In the genomic region with DNA sequence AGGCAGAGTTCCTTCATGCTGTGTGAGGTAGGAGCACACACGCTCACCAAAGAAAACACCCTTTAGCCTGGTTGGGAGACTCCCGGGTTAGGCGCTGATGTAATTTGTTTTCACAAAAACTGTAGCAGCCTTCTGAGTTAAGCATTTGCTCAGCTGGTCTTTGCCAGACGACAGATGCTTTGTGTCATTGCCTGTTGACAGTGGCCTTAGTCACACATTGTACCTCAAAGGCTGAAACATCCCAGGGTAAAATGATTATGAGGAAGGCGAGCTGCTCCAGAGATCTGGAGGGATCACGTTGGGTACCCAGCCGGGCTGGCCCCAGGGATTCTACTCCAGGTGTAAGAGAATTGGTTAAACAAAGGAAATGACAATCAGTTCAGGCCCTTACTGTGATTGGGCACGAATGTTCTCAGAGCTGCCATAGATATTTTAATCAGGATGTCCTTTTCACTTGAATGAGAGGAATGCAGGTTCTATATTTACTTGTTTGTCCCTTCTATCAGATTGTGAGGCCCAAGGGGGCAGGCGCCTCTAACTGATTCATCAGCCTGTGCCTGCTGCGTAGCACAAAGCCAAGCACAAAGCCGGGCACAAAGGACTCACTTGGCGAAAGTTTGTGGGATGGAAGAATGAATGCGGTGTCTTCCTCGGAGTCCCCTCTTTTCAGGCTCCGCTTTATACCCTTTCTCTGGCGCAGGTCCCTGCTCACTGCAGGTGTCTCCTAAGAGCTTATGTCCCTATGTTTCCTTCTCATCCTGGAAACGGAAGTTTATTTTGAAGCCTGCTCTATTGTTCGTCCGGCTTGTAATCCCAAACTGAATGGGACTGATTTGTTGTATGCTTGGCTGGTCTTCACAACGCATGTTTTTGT, we compare ENCODE assay signal across 1 cellular context.
A peak's percentile ranks its signal among the peaks of the same experiment; 100 is the strongest.
TF ChIP-seq lines count a peak whose summit lies in the region.

No MANE protein-coding gene starts in this region.

TF ChIP-seq in HepG2, 621 proteins besides CTCF, POLR2A, EP300 and RAD21 (continued from another document):
- TF ChIP-seq, protein P1, sequence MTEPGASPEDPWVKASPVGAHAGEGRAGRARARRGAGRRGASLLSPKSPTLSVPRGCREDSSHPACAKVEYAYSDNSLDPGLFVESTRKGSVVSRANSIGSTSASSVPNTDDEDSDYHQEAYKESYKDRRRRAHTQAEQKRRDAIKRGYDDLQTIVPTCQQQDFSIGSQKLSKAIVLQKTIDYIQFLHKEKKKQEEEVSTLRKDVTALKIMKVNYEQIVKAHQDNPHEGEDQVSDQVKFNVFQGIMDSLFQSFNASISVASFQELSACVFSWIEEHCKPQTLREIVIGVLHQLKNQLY (CRISPR knock-in tag; IDR thresholded peaks at IDR 0.05) = no peak
- TF ChIP-seq GATAD2A (CRISPR knock-in tag; IDR thresholded peaks at IDR 0.05) = peak; percentile 62; the same call in 1 of the 2 replicates
- TF ChIP-seq SKIL (CRISPR knock-in tag; IDR thresholded peaks at IDR 0.05; ENCODE audit: borderline replicate concordance) = peak; percentile 62
- TF ChIP-seq, protein P2, sequence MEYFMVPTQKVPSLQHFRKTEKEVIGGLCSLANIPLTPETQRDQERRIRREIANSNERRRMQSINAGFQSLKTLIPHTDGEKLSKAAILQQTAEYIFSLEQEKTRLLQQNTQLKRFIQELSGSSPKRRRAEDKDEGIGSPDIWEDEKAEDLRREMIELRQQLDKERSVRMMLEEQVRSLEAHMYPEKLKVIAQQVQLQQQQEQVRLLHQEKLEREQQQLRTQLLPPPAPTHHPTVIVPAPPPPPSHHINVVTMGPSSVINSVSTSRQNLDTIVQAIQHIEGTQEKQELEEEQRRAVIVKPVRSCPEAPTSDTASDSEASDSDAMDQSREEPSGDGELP (IDR thresholded peaks at IDR 0.05; ENCODE audit: borderline replicate concordance, low read depth) = peak; percentile 98
- no peak for TF ChIP-seq ZNF121 (CRISPR knock-in tag; IDR thresholded peaks at IDR 0.05)
- TF ChIP-seq RXRA (CRISPR knock-in tag; IDR thresholded peaks at IDR 0.05) = peak; percentile 65; the same call in 1 of the 2 replicates
- no peak for TF ChIP-seq ZNF20 (CRISPR knock-in tag; IDR thresholded peaks at IDR 0.05)
- no peak for TF ChIP-seq FOXM1 (CRISPR knock-in tag; IDR thresholded peaks at IDR 0.05)
- 0 out of 2 replicates have a peak, but pooled peaks have one; percentile 2 for TF ChIP-seq BHLHE40 (IDR thresholded peaks at IDR 0.05; ENCODE audit: low read length)
- peak; percentile 10; the same call in 1 of the 2 replicates for TF ChIP-seq STAG1 (CRISPR knock-in tag; IDR thresholded peaks at IDR 0.05)
- TF ChIP-seq ZNF556 (CRISPR knock-in tag; IDR thresholded peaks at IDR 0.05; ENCODE audit: borderline replicate concordance) = peak; percentile 53; the same call in 1 of the 2 replicates
- TF ChIP-seq HMGXB4 (CRISPR knock-in tag; IDR thresholded peaks at IDR 0.05; ENCODE audit: borderline replicate concordance in 1 of 2, low read depth in 1 of 2) = no peak
- no peak for TF ChIP-seq ZNF639 (CRISPR knock-in tag; conservative IDR thresholded peaks at IDR 0.05)
- TF ChIP-seq, protein P3, sequence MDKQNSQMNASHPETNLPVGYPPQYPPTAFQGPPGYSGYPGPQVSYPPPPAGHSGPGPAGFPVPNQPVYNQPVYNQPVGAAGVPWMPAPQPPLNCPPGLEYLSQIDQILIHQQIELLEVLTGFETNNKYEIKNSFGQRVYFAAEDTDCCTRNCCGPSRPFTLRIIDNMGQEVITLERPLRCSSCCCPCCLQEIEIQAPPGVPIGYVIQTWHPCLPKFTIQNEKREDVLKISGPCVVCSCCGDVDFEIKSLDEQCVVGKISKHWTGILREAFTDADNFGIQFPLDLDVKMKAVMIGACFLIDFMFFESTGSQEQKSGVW (CRISPR knock-in tag; IDR thresholded peaks at IDR 0.05; ENCODE audit: borderline replicate concordance) = no peak
- TF ChIP-seq TBX2 (CRISPR knock-in tag; IDR thresholded peaks at IDR 0.05; ENCODE audit: borderline replicate concordance) = peak; percentile 45; the same call in 1 of the 2 replicates
- TF ChIP-seq FOXO1 (CRISPR knock-in tag; IDR thresholded peaks at IDR 0.05) = peak; percentile 81
- TF ChIP-seq, protein P4, sequence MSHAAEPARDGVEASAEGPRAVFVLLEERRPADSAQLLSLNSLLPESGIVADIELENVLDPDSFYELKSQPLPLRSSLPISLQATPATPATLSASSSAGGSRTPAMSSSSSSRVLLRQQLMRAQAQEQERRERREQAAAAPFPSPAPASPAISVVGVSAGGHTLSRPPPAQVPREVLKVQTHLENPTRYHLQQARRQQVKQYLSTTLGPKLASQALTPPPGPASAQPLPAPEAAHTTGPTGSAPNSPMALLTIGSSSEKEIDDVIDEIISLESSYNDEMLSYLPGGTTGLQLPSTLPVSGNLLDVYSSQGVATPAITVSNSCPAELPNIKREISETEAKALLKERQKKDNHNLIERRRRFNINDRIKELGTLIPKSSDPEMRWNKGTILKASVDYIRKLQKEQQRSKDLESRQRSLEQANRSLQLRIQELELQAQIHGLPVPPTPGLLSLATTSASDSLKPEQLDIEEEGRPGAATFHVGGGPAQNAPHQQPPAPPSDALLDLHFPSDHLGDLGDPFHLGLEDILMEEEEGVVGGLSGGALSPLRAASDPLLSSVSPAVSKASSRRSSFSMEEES (CRISPR knock-in tag; IDR thresholded peaks at IDR 0.05) = peak; percentile 49; the same call in 1 of the 2 replicates
- no peak; the same call in 1 of the 2 replicates for TF ChIP-seq NR2F6 (IDR thresholded peaks at IDR 0.05)
- peak; percentile 60; the same call in 1 of the 2 replicates for TF ChIP-seq NR2F6 (CRISPR knock-in tag; IDR thresholded peaks at IDR 0.05)
- TF ChIP-seq WIZ (CRISPR knock-in tag; IDR thresholded peaks at IDR 0.05) = no peak
- no peak for TF ChIP-seq SOX13 (IDR thresholded peaks at IDR 0.05)
- peak in 1 of 2 experiments; percentile 2; a peak in 1 of 4 replicates for TF ChIP-seq SOX13 (CRISPR knock-in tag; conservative IDR thresholded peaks at IDR 0.05 in 1 of 2, IDR thresholded peaks at IDR 0.05 in 1 of 2)
- TF ChIP-seq, protein P5, sequence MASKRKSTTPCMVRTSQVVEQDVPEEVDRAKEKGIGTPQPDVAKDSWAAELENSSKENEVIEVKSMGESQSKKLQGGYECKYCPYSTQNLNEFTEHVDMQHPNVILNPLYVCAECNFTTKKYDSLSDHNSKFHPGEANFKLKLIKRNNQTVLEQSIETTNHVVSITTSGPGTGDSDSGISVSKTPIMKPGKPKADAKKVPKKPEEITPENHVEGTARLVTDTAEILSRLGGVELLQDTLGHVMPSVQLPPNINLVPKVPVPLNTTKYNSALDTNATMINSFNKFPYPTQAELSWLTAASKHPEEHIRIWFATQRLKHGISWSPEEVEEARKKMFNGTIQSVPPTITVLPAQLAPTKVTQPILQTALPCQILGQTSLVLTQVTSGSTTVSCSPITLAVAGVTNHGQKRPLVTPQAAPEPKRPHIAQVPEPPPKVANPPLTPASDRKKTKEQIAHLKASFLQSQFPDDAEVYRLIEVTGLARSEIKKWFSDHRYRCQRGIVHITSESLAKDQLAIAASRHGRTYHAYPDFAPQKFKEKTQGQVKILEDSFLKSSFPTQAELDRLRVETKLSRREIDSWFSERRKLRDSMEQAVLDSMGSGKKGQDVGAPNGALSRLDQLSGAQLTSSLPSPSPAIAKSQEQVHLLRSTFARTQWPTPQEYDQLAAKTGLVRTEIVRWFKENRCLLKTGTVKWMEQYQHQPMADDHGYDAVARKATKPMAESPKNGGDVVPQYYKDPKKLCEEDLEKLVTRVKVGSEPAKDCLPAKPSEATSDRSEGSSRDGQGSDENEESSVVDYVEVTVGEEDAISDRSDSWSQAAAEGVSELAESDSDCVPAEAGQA (IDR thresholded peaks at IDR 0.05; ENCODE audit: low read depth) = no peak
- TF ChIP-seq, protein P5 (CRISPR knock-in tag; IDR thresholded peaks at IDR 0.05; ENCODE audit: borderline replicate concordance) = no peak
- peak; percentile 56; the same call in 1 of the 3 replicates for TF ChIP-seq MXI1 (IDR thresholded peaks at IDR 0.05; ENCODE audit: borderline replicate concordance, low read depth, low read length)
- no peak for TF ChIP-seq CREBL2 (CRISPR knock-in tag; IDR thresholded peaks at IDR 0.05; ENCODE audit: borderline replicate concordance)
- no peak for TF ChIP-seq ZNF775 (CRISPR knock-in tag; IDR thresholded peaks at IDR 0.05; ENCODE audit: borderline replicate concordance)
